1 cellular context compared by ENCODE assay signal in the genomic region with DNA sequence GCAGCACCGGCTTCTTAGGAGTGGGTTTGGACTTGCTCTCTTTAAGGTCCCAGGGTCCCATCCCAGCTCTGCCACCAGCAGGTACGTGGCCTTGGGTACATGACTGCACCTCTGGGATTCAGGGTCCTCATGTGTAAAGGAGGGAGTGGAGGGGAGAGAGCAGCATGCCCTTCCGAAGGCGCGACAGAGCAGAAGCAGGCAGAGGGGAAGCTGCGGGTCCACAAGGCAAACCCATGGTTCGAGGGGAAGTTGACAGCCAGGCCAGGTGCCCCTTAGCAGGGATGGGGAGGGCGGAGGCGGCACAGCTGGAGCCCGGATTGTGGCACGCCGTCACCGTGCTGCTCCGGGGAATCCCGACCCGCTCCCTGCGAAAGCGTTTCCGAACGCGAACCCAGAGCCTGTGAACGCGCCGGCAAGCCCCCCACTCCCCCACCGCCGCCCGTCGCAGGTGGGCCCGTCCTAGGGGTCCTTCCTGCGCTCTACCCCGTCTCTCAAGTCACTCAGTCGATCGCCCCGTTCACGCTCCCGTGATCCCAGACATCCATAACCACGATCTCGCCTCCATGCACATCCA.
TF ChIP-seq lines count a peak whose summit lies in the region.

No MANE protein-coding gene starts in this region.

TF ChIP-seq in IMR-90, 13 proteins besides CTCF, POLR2A, EP300 and RAD21 (continued from another document):
- TF ChIP-seq USF2 (IDR thresholded peaks at IDR 0.05; ENCODE audit: low read depth, low read length) (no peak), CHD1 (IDR thresholded peaks at IDR 0.05; ENCODE audit: low read depth, low read length) (no peak), RFX5 (IDR thresholded peaks at IDR 0.05; ENCODE audit: low read depth, low read length) (no peak), NFE2L2 (IDR thresholded peaks at IDR 0.05; ENCODE audit: low read depth, low read length) (no peak), BHLHE40 (IDR thresholded peaks at IDR 0.05; ENCODE audit: low read depth, low read length) (no peak), CEBPB (IDR thresholded peaks at IDR 0.05; ENCODE audit: low read depth, low read length) (no peak), MAZ (IDR thresholded peaks at IDR 0.05; ENCODE audit: borderline replicate concordance, low read depth, low read length) (no peak), MXI1 (IDR thresholded peaks at IDR 0.05; ENCODE audit: borderline replicate concordance, low read depth, low read length) (no peak), SMC3 (IDR thresholded peaks at IDR 0.05; ENCODE audit: low read depth, low read length) (no peak), MAFK (IDR thresholded peaks at IDR 0.05; ENCODE audit: low read depth, low read length) (no peak), FOS (IDR thresholded peaks at IDR 0.05; ENCODE audit: low read depth, low read length) (no peak)
